In genomic region chr15:43316969-43317346, GRCh38 we compare ENCODE assay signal across 33 cellular contexts. TPM values are rescaled to one million over a fixed set of nuclear protein-coding genes. Genes with fewer than 3 reads are reported as not detected.
"Had no signal": no experiment of that assay in that cellular context is flagged by ENCODE, and none has a peak within 500 bp of the region (broad histone marks: within the 10 kb centered on the region; RNA-seq: fewer than 3 reads in every experiment).

No MANE protein-coding gene starts in this region.

- H3K4me3 ChIP-seq: body of pancreas, colonic mucosa, esophagus muscularis mucosa, gastrocnemius medialis had no signal

- H3K27ac ChIP-seq: body of pancreas, colonic mucosa, foreskin keratinocyte, gastrocnemius medialis, VCaP had no signal

- H3K27me3 ChIP-seq: body of pancreas, colonic mucosa had no signal

- H3K36me3 ChIP-seq: colonic mucosa, esophagus muscularis mucosa, gastrocnemius medialis had no signal

- H3K9me3 ChIP-seq: body of pancreas, colonic mucosa, esophagus muscularis mucosa, gastrocnemius medialis had no signal

- H3K4me1 ChIP-seq: body of pancreas, colonic mucosa, foreskin keratinocyte, gastrocnemius medialis had no signal

- FAIRE-seq: endometrium, TTC549 had no signal

- DNase-seq: activated B cell treated with CpG ODN at 0.5 μM for 24 hours; activated CD4-positive, alpha-beta T cell treated with anti-CD3 and anti-CD28 coated beads for 48 hours; activated CD4-positive, alpha-beta T cell treated with anti-CD3 and anti-CD28 coated beads, Interleukin-2, amount 50 U/mL, for 1 hour; activated CD4-positive, alpha-beta T cell treated with anti-CD3 and anti-CD28 coated beads, Interleukin-2, amount 50 U/mL, for 48 hours; activated CD8-positive, alpha-beta memory T cell treated with anti-CD3 and anti-CD28 coated beads for 24 hours; activated CD8-positive, alpha-beta T cell treated with anti-CD3 and anti-CD28 coated beads for 36 hours; activated effector memory CD4-positive, alpha-beta T cell treated with Interleukin-2 at 50 U/mL for 16 hours; activated gamma-delta T cell treated with Interleukin-2 at 50 U/mL for 16 hours; activated naive CD4-positive, alpha-beta T cell treated with anti-CD3 and anti-CD28 coated beads, Interleukin-2, amount 50 U/mL, for 16 hours; activated naive CD4-positive, alpha-beta T cell treated with Interleukin-2 at 50 U/mL for 16 hours; activated T-cell treated with anti-CD3 and anti-CD28 coated beads, Interleukin-2, amount 50 U/mL, for 4 hours; amygdala; aorta; body of pancreas; caudate nucleus; cerebellar nuclear complex; colonic mucosa; effector CD8-positive, alpha-beta T cell; erythroblast; foreskin keratinocyte; gastrocnemius medialis; SW 1271; T-cell; T-helper 9 cell had no signal

- ATAC-seq: activated CD4-positive, CD25-positive, alpha-beta regulatory T cell treated with anti-CD3 and anti-CD28 coated beads, Interleukin-2, amount 50 U/mL, for 24 hours; activated CD8-positive, alpha-beta T cell treated with anti-CD3 and anti-CD28 coated beads for 36 hours; activated T-cell treated with anti-CD3 and anti-CD28 coated beads, Interleukin-2, amount 50 U/mL, for 4 hours; activated T-helper 17 cell treated with anti-CD3 and anti-CD28 coated beads, Interleukin-2, amount 50 U/mL, for 72 hours; body of pancreas; foreskin keratinocyte; gastrocnemius medialis; T-cell had no signal

RNA-seq across cellular contexts. Expression of gene TGM7, which starts 14.9 kb away (rescaled TPM):
- total RNA-seq: activated B cell treated with CpG ODN at 0.5 μM for 24 hours; activated CD8-positive, alpha-beta T cell treated with anti-CD3 and anti-CD28 coated beads for 36 hours; activated T-cell treated with anti-CD3 and anti-CD28 coated beads, Interleukin-2, amount 50 U/mL, for 4 hours; activated T-helper 17 cell treated with anti-CD3 and anti-CD28 coated beads, Interleukin-2, amount 50 U/mL, for 72 hours; aorta; body of pancreas; colonic mucosa; dermis microvascular lymphatic vessel endothelial cell; esophagus muscularis mucosa; foreskin keratinocyte; glomerular endothelial cell; T-cell; T-helper 2 cell treated with Interferon-gamma antibody and Interleukin-4, amounts not matched to agents 100 ng/mL and 5 ng/mL, for 36 hours had no signal
- polyA plus RNA-seq: aorta, foreskin keratinocyte had no signal

RNA-seq across cellular contexts. Expression of gene TGM5, which starts 50.2 kb away (rescaled TPM):
- total RNA-seq: activated T-cell treated with anti-CD3 and anti-CD28 coated beads, Interleukin-2, amount 50 U/mL, for 4 hours; body of pancreas; colonic mucosa; dermis microvascular lymphatic vessel endothelial cell; foreskin keratinocyte; glomerular endothelial cell; T-cell had no signal
- polyA plus RNA-seq: aorta, foreskin keratinocyte had no signal
